ENCODE assay signal across 8 cellular contexts in the genomic region with DNA sequence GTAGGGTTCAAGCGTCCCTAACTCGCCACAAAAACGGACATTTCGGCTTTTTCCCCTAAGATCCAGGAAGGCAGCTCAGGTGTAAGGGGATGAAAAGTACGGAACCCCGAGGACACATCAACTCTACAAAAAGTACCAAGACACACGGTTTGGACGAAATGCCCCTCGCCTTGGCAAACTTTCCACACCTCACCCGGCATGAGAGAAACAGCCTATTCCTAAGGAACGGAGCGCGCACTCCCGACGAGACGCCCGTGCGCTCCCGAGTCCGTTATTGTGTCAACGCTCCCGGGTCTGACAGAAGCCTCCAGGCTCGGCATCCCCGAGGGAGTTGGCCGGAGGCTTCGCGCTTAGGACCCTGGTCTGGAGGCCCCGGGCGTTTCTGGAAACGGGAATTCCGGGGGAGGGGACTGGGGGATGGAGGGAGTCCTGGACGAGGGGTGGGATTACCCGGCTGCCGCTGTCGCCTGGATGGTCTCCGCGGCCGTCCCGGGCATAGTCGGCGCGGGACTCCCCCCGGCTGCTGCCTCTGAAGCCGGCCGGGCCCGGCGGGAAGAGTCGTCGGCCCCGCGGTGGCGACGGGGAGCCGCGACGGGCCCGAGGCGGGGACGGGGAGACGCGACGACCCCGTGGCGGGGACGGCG. TPM values are rescaled to one million over a fixed set of nuclear protein-coding genes. Genes with fewer than 3 reads are reported as not detected.
DNase-seq lines count a peak whose midpoint lies in the region; ATAC-seq and TF ChIP-seq lines count a peak whose summit lies in the region.

No MANE protein-coding gene starts in this region.

- intact Hi-C loops in CD4-positive, alpha-beta memory T cell (cut with micrococcal nuclease), result loop anchor here (1.0 to 10.0 kb wide), 9 partner anchors 15 to 206 kb away; a partner anchor contains a TSS

- peaks cover 0 to 2% (median 0%) of the 10 kb centered on the region in 8 donors for H3K9me3 Mint-ChIP-seq in CD4-positive, alpha-beta memory T cell
- H3K9me3 Mint-ChIP-seq in nephron progenitor cell, result no peaks in the 10 kb centered on the region

- H3K4me1 ChIP-seq in CD4-positive, alpha-beta memory T cell (ENCODE audit: insufficient read depth, low read length), result peaks cover 39% of the 10 kb centered on the region

- POLR2A ChIA-PET in CD4-positive, alpha-beta memory T cell (lab: Charles Lee; ENCODE audit: partially characterized antibody), result interaction anchor here (0.7 to 8.3 kb wide), 23 partner anchors 8 to 440 kb away, joined by 3 to 197 read pairs (median 5); a partner anchor contains a TSS

- peak overlapping the region; percentile 63 to 69 for H3K4me3 ChIP-seq in CD4-positive, alpha-beta memory T cell (ENCODE audit: low read length in 2 of 2)
- peak overlapping the region; percentile 59 for H3K4me3 ChIP-seq in MG63

- H3K27ac Mint-ChIP-seq in CD4-positive, alpha-beta memory T cell, result peak overlapping the region; percentile 75 to 95 (median 92)
- no peak overlapping the region for H3K27ac Mint-ChIP-seq in nephron progenitor cell

- CTCF ChIA-PET in CD4-positive, alpha-beta memory T cell (lab: Charles Lee; ENCODE audit: partially characterized antibody), result interaction anchor here (1.3 to 4.0 kb wide), 3 partner anchors 12 to 29 kb away, joined by 5 to 21 read pairs (median 12); no protein-coding TSS in a partner anchor

- ATAC-seq in GM19455 (IDR thresholded peaks at IDR 0.05; ENCODE audit: unreplicated experiment), result peak; percentile 7
- no peak for ATAC-seq in GM21423 (IDR thresholded peaks at IDR 0.05; ENCODE audit: unreplicated experiment)
- no peak for ATAC-seq in esophagus mucosa

- peaks cover 33 to 60% (median 43%) of the 10 kb centered on the region in 4 donors for H3K4me1 Mint-ChIP-seq in CD4-positive, alpha-beta memory T cell
- H3K4me1 Mint-ChIP-seq in nephron progenitor cell, result peaks cover 57% of the 10 kb centered on the region

- peak overlapping the region; percentile 60 for H3K27ac ChIP-seq in CD4-positive, alpha-beta memory T cell (ENCODE audit: low read depth, low read length)

- H3K4me3 Mint-ChIP-seq in CD4-positive, alpha-beta memory T cell, result peak overlapping the region; percentile 90 to 95 (median 94)
- peak overlapping the region; percentile 89 for H3K4me3 Mint-ChIP-seq in nephron progenitor cell

- no peaks in the 10 kb centered on the region for H3K27me3 ChIP-seq in CD4-positive, alpha-beta memory T cell (ENCODE audit: insufficient read depth, low read length)
- H3K27me3 ChIP-seq in MG63, result no peaks in the 10 kb centered on the region

- peaks cover 9% of the 10 kb centered on the region for H3K36me3 ChIP-seq in CD4-positive, alpha-beta memory T cell (ENCODE audit: insufficient read depth, low read length)
- no peaks in the 10 kb centered on the region; the same call in 1 of the 2 replicates for H3K36me3 ChIP-seq in MG63

- DNase-seq in CD4-positive, alpha-beta memory T cell, result peak in 2 of 5 donors; percentile 9 to 16
- DNase-seq in MG63 (peak; percentile 13), foreskin melanocyte (peak; percentile 25), nephron progenitor cell (peak; percentile 78)
- DNase-seq in activated naive CD4-positive, alpha-beta T cell treated with Interleukin-2 at 50 U/mL for 16 hours, result peak; percentile 12

- H3K36me3 Mint-ChIP-seq in CD4-positive, alpha-beta memory T cell, result peaks cover 11 to 19% of the 10 kb centered on the region in 2 donors
- H3K36me3 Mint-ChIP-seq in nephron progenitor cell (ENCODE audit: low read depth), result peaks cover 17% of the 10 kb centered on the region

- H3K27me3 Mint-ChIP-seq in CD4-positive, alpha-beta memory T cell, result no peaks in the 10 kb centered on the region
- no peaks in the 10 kb centered on the region for H3K27me3 Mint-ChIP-seq in nephron progenitor cell (ENCODE audit: low read depth, poor library complexity)

- no peak for TF ChIP-seq CTCF in nephron progenitor cell (IDR thresholded peaks at IDR 0.05)

- H3K9me3 ChIP-seq in CD4-positive, alpha-beta memory T cell (ENCODE audit: control insufficient read depth in 1 of 2, low read length in 2 of 2), result no peaks in the 10 kb centered on the region
- H3K9me3 ChIP-seq in MG63, result no peaks in the 10 kb centered on the region

RNA-seq across cellular contexts. Expression of a gene that starts 0.8 kb away (rescaled TPM):
- total RNA-seq in CD4-positive, alpha-beta memory T cell, result 10 to 100 TPM; 30.6 to 32.2 TPM
- 1 to 10 TPM; 1.3 to 6.9 TPM for polyA plus RNA-seq in CD4-positive, alpha-beta memory T cell
- total RNA-seq in MG63 (2014; rRNA removed; shearing (Covaris generic); ENCODE audit: low replicate concordance), result 1.2 and 1.3 TPM in 2 replicates
- total RNA-seq in esophagus mucosa, result 5.0 TPM

RNA-seq across cellular contexts. Expression of a gene that starts 58.7 kb away (rescaled TPM):
- total RNA-seq in CD4-positive, alpha-beta memory T cell, result 10 to 100 TPM; 69.9 to 80.0 TPM
- polyA plus RNA-seq in CD4-positive, alpha-beta memory T cell, result 10 to 100 TPM; 11.4 to 25.0 TPM
- 2.1 and 3.5 TPM in 2 replicates for total RNA-seq in MG63 (2014; rRNA removed; shearing (Covaris generic); ENCODE audit: low replicate concordance)
- 18.3 TPM for total RNA-seq in esophagus mucosa
